Comparison of ENCODE assay signal across 19 cellular contexts in the genomic region with DNA sequence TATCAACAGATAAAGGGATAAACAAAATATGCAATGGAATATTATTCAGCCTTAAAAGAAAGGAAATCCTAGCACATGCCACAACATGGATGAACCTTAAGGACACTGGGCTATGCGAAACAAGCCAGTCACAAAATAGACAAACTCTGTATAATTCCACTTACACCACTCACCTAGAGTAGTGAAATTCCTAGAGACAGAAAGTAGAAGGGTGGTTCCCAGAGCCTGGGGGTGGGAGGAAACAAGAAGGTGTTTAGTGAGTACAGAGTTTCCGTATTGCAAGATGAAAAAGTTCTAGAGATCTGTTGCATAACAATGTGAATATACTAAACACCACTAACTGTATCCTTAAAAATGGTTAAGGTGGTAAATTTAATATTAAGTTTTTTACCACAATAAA. TPM values are rescaled to one million over a fixed set of nuclear protein-coding genes. Genes with fewer than 3 reads are reported as not detected.
DNase-seq lines count a peak whose midpoint lies in the region; ATAC-seq, FAIRE-seq and TF ChIP-seq lines count a peak whose summit lies in the region.
"Had no signal": no experiment of that assay in that cellular context is flagged by ENCODE, and none has a peak within 500 bp of the region (broad histone marks: within the 10 kb centered on the region; RNA-seq: fewer than 3 reads in every experiment).

No MANE protein-coding gene starts in this region.

- H3K4me3 ChIP-seq in epithelial cell of esophagus (ENCODE audit: low read length) (no peak overlapping the region), trophoblast cell (ENCODE audit: low read depth, low read length) (no peak overlapping the region)
- H3K4me3 ChIP-seq: A549 had no signal

- no CpG with 5 or more reads among the region's 2 CpGs for WGBS in trophoblast cell (ENCODE audit: extremely low coverage, insufficient coverage, insufficient read length)

- no peak overlapping the region for H2BK5ac ChIP-seq in trophoblast cell (ENCODE audit: low read depth, low read length, poor library complexity)

- H3K14ac ChIP-seq in trophoblast cell (ENCODE audit: low read length): no peak overlapping the region

- no peak for TF ChIP-seq CTCF in epithelial cell of esophagus (IDR thresholded peaks at IDR 0.05; ENCODE audit: insufficient read depth, low read depth, low read length, missing control alignments)

- peak; percentile 91 for FAIRE-seq in G401.6 (lab: Jason Lieb, UNC)

- H4K8ac ChIP-seq in trophoblast cell (ENCODE audit: low read depth, low read length): no peak overlapping the region

- H2BK120ac ChIP-seq in trophoblast cell (ENCODE audit: insufficient read depth, low read length, poor library complexity): no peak overlapping the region

- H4K91ac ChIP-seq in trophoblast cell (ENCODE audit: low read depth, low read length): no peak overlapping the region

- ATAC-seq in stimulated activated memory B cell treated with anti-CD40 and anti-IgM and Interleukin-4, amounts not matched to agents 10 μg/mL and 1 μg/mL and 100 μg/mL, for 72 hours: no peak
- ATAC-seq in GM19351 (IDR thresholded peaks at IDR 0.05; ENCODE audit: unreplicated experiment): no peak
- ATAC-seq: A549, Panc1, Right ventricle myocardium inferior had no signal

- H3K18ac ChIP-seq in trophoblast cell (ENCODE audit: low read length): no peak overlapping the region

- H4K12ac ChIP-seq in trophoblast cell (ENCODE audit: low read depth, low read length): no peak overlapping the region

- H3K36me3 Mint-ChIP-seq in activated T-cell treated with anti-CD3 and anti-CD28 coated beads, Interleukin-2, amount 50 U/mL, for 24 hours (ENCODE audit: low read depth): peaks cover 51% of the 10 kb centered on the region
- peaks cover 16% of the 10 kb centered on the region for H3K36me3 Mint-ChIP-seq in stimulated activated memory B cell treated with anti-CD40 and anti-IgM and Interleukin-4, amounts not matched to agents 10 μg/mL and 1 μg/mL and 100 μg/mL, for 72 hours

- no peaks in the 10 kb centered on the region for H3K27me3 Mint-ChIP-seq in activated T-cell treated with anti-CD3 and anti-CD28 coated beads, Interleukin-2, amount 50 U/mL, for 24 hours
- no peaks in the 10 kb centered on the region for H3K27me3 Mint-ChIP-seq in stimulated activated memory B cell treated with anti-CD40 and anti-IgM and Interleukin-4, amounts not matched to agents 10 μg/mL and 1 μg/mL and 100 μg/mL, for 72 hours

- no peaks in the 10 kb centered on the region for H3K79me2 ChIP-seq in trophoblast cell (ENCODE audit: control insufficient read depth, insufficient read depth, low read length, poor library complexity)

- H3K9me3 Mint-ChIP-seq in activated T-cell treated with anti-CD3 and anti-CD28 coated beads, Interleukin-2, amount 50 U/mL, for 24 hours: no peaks in the 10 kb centered on the region
- no peaks in the 10 kb centered on the region for H3K9me3 Mint-ChIP-seq in stimulated activated memory B cell treated with anti-CD40 and anti-IgM and Interleukin-4, amounts not matched to agents 10 μg/mL and 1 μg/mL and 100 μg/mL, for 72 hours
- H3K9me3 Mint-ChIP-seq: CD14-positive monocyte had no signal

- H3K4me2 ChIP-seq in trophoblast cell (ENCODE audit: low read length): no peak overlapping the region
- H3K4me2 ChIP-seq: A549 had no signal

- H3K4ac ChIP-seq in trophoblast cell (ENCODE audit: low read depth, low read length): no peak overlapping the region

- H3K4me1 Mint-ChIP-seq in activated T-cell treated with anti-CD3 and anti-CD28 coated beads, Interleukin-2, amount 50 U/mL, for 24 hours (ENCODE audit: low read depth): peaks cover 58% of the 10 kb centered on the region
- H3K4me1 Mint-ChIP-seq in stimulated activated memory B cell treated with anti-CD40 and anti-IgM and Interleukin-4, amounts not matched to agents 10 μg/mL and 1 μg/mL and 100 μg/mL, for 72 hours: peaks cover 46% of the 10 kb centered on the region

- H2BK12ac ChIP-seq in trophoblast cell (ENCODE audit: low read length): no peak overlapping the region

- no peak overlapping the region for H2AFZ ChIP-seq in trophoblast cell (ENCODE audit: insufficient read depth, low read length, poor library complexity)

- no peak overlapping the region for H3K23ac ChIP-seq in trophoblast cell (ENCODE audit: low read length)

- no peaks in the 10 kb centered on the region for H3K36me3 ChIP-seq in trophoblast cell (ENCODE audit: control insufficient read depth in 1 of 2, insufficient read depth in 2 of 2, low read length in 2 of 2)

- H3K27ac Mint-ChIP-seq in activated T-cell treated with anti-CD3 and anti-CD28 coated beads, Interleukin-2, amount 50 U/mL, for 24 hours: peak overlapping the region; percentile 34
- no peak overlapping the region for H3K27ac Mint-ChIP-seq in stimulated activated memory B cell treated with anti-CD40 and anti-IgM and Interleukin-4, amounts not matched to agents 10 μg/mL and 1 μg/mL and 100 μg/mL, for 72 hours

- H3K9me3 ChIP-seq in trophoblast cell (ENCODE audit: insufficient read depth, low read depth, low read length): no peaks in the 10 kb centered on the region
- H3K9me3 ChIP-seq: A549 had no signal

- H3K4me3 Mint-ChIP-seq in activated T-cell treated with anti-CD3 and anti-CD28 coated beads, Interleukin-2, amount 50 U/mL, for 24 hours: no peak overlapping the region
- no peak overlapping the region for H3K4me3 Mint-ChIP-seq in stimulated activated memory B cell treated with anti-CD40 and anti-IgM and Interleukin-4, amounts not matched to agents 10 μg/mL and 1 μg/mL and 100 μg/mL, for 72 hours
- H3K4me3 Mint-ChIP-seq: CD14-positive monocyte had no signal

- H3K9ac ChIP-seq in trophoblast cell (ENCODE audit: low read length): no peak overlapping the region

- no peaks in the 10 kb centered on the region for H3K27me3 ChIP-seq in trophoblast cell (ENCODE audit: insufficient read depth, low read length)

- H3K79me1 ChIP-seq in trophoblast cell (ENCODE audit: low read length): no peaks in the 10 kb centered on the region

- no peak for DNase-seq in activated T-cell treated with anti-CD3 and anti-CD28 coated beads, Interleukin-2, amount 50 U/mL, for 24 hours
- DNase-seq in activated T-cell treated with anti-CD3 and anti-CD28 coated beads, Interleukin-2, amount 50 U/mL, for 1 hour: no peak
- DNase-seq in epithelial cell of esophagus (ENCODE audit: low read depth) (peak; percentile 17), trophoblast cell (peak; percentile 73 to 83), NCI-H187 (lab: John Stamatoyannopoulos, UW) (no peak)
- DNase-seq: Calu3, GDM1, KG1, NCI-H1105, NCI-H187 treated with DMSO at 0.1 percent for 48 hours, NCI-H2171, NCI-H82 had no signal

- H3K27ac ChIP-seq in trophoblast cell (ENCODE audit: low read depth, low read length): no peak overlapping the region
- H3K27ac ChIP-seq: A549 had no signal

- peaks cover 7% of the 10 kb centered on the region in 2 experiments for H3K4me1 ChIP-seq in trophoblast cell (ENCODE audit: control insufficient read depth in 1 of 2, insufficient read depth in 2 of 2, low read length in 2 of 2)
- H3K4me1 ChIP-seq: A549 had no signal

- no peak overlapping the region for H2AK5ac ChIP-seq in trophoblast cell (ENCODE audit: low read length)

RNA-seq across cellular contexts. Expression of a gene that starts 10.0 kb away (rescaled TPM):
- polyA plus RNA-seq in trophoblast cell (2013): 18.9 and 19.2 TPM in 2 replicates

RNA-seq across cellular contexts. Expression of a gene that starts 39.9 kb away (rescaled TPM):
- 94.1 and 98.1 TPM in 2 replicates for polyA plus RNA-seq in trophoblast cell (2013)

Comparison
In these comparisons a context has a peak if more than half of its experiments do, and no peak if none do; other contexts are left out.
1. DNase-seq: peak in epithelial cell of esophagus (single experiment) and trophoblast cell (2 of 2); none in activated T-cell treated with anti-CD3 and anti-CD28 coated beads, Interleukin-2, amount 50 U/mL, for 24 hours (single experiment), activated T-cell treated with anti-CD3 and anti-CD28 coated beads, Interleukin-2, amount 50 U/mL, for 1 hour (single experiment) and NCI-H187 (0 of 2).